ENCODE assay signal across 8 cellular contexts in genomic region chr6:63527658-63528514, GRCh38. TPM values are rescaled to one million over a fixed set of nuclear protein-coding genes. Genes with fewer than 3 reads are reported as not detected.
DNase-seq lines count a peak whose midpoint lies in the region; ATAC-seq and TF ChIP-seq lines count a peak whose summit lies in the region.

No MANE protein-coding gene starts in this region.

- H3K27ac ChIP-seq in mammary epithelial cell (ENCODE audit: insufficient read depth, low read depth, low read length) = peak overlapping the region; percentile 95

- intact Hi-C loops in mammary epithelial cell (cut with micrococcal nuclease) = loop anchor here (1.0 kb wide), 2 partner anchors 9 to 44 kb away; partner anchors contain the start of genes LOC128125822 and PTP4A1

- no peaks in the 10 kb centered on the region for H3K27me3 ChIP-seq in mammary epithelial cell (ENCODE audit: insufficient read depth, low read length)

- H3K9ac ChIP-seq in mammary epithelial cell (ENCODE audit: insufficient read depth, low read length) = peak overlapping the region; percentile 80

- H3K79me2 ChIP-seq in mammary epithelial cell (ENCODE audit: insufficient read depth, low read length) = no peaks in the 10 kb centered on the region

- H4K20me1 ChIP-seq in mammary epithelial cell (ENCODE audit: insufficient read depth, low read length) = no peaks in the 10 kb centered on the region

- in situ Hi-C loops in mammary epithelial cell (cut with MboI; ENCODE audit: low sequenced_read_pairs in 2 of 2) = no loop called here

- peak overlapping the region; percentile 47 for H2AFZ ChIP-seq in mammary epithelial cell (ENCODE audit: low read depth, low read length)

- WGBS in mammary epithelial cell (ENCODE audit: low coverage, missing lambda C conversion rate) = 44% methylated on average over 6 of the region's 6 CpGs

- DNase-seq in GM03348 (ENCODE audit: low spot score) (peak; percentile 78), HT-29 (ENCODE audit: low spot score) (peak; percentile 59), mammary epithelial cell (peak; percentile 97), non-pigmented ciliary epithelial cell (ENCODE audit: low read depth) (peak; percentile 91), germinal center (ENCODE audit: low spot score) (no peak), NCI-H774 (lab: John Stamatoyannopoulos, UW) (no peak), NOMO-1 treated with DMSO at 0.1 percent for 48 hours (lab: John Stamatoyannopoulos, UW; ENCODE audit: unreplicated experiment) (no peak)

- no peaks in the 10 kb centered on the region for H3K9me3 ChIP-seq in mammary epithelial cell (replicated peaks; ENCODE audit: insufficient read depth, low read length)

- H3K4me1 ChIP-seq in mammary epithelial cell (ENCODE audit: insufficient read depth, low read length) = peaks cover 33% of the 10 kb centered on the region

- no peak overlapping the region for H3K4me3 ChIP-seq in mammary epithelial cell (replicated peaks in 1 of 3; ENCODE audit: insufficient read depth in 1 of 3, low read depth in 2 of 3, low read length in 3 of 3)

- dilution Hi-C loops in mammary epithelial cell (cut with HindIII; ENCODE audit: low sequenced_read_pairs) = loop anchor here (5.0 kb wide), 1 partner anchor 44 kb away; the partner anchor contains the start of genes LOC128125822 and PTP4A1

- ATAC-seq in HG02571 (IDR thresholded peaks at IDR 0.05; ENCODE audit: unreplicated experiment) = no peak

- no peaks in the 10 kb centered on the region for H3K36me3 ChIP-seq in mammary epithelial cell (ENCODE audit: insufficient read depth, low read length)

- CTCF ChIA-PET in mammary epithelial cell (lab: Charles Lee; ENCODE audit: low non-redundant PET) = no interaction called here

- BruUV-seq in mammary epithelial cell (replicated peaks; lab: Mats Ljungman, UMichigan) = TSS peak; percentile 70

- TF ChIP-seq CTCF in mammary epithelial cell (conservative IDR thresholded peaks at IDR 0.05 in 1 of 2, IDR thresholded peaks at IDR 0.05 in 1 of 2; ENCODE audit: extremely low read depth in 1 of 2, insufficient read depth in 1 of 2, low read depth in 1 of 2, low read length in 2 of 2) = no peak

- H3K4me2 ChIP-seq in mammary epithelial cell (ENCODE audit: insufficient read depth, low read depth, low read length) = peak overlapping the region; percentile 67

RNA-seq across cellular contexts. Expression of gene PTP4A1, which starts 44.4 kb away (rescaled TPM):
- 23.9 and 24.7 TPM in 2 replicates for total RNA-seq in HT-29 (2014; rRNA removed; shearing (Covaris generic))
- 100 to 1,000 TPM in 1 of 2 donors, 10 to 100 TPM in 1; 90.2 to 175 TPM for total RNA-seq in mammary epithelial cell
- 42.2 TPM for polyA plus RNA-seq in mammary epithelial cell
- 130 TPM for polyA minus RNA-seq in mammary epithelial cell

Comparison
In these comparisons a context has a peak if more than half of its experiments do, and no peak if none do; other contexts are left out.
1. DNase-seq: peak in GM03348 (single experiment), HT-29 (single experiment), mammary epithelial cell (single experiment) and non-pigmented ciliary epithelial cell (single experiment); none in germinal center (single experiment), NCI-H774 (single experiment) and NOMO-1 treated with DMSO at 0.1 percent for 48 hours (single experiment).